Comparison of ENCODE assay signal across 1 cellular context in the genomic region with DNA sequence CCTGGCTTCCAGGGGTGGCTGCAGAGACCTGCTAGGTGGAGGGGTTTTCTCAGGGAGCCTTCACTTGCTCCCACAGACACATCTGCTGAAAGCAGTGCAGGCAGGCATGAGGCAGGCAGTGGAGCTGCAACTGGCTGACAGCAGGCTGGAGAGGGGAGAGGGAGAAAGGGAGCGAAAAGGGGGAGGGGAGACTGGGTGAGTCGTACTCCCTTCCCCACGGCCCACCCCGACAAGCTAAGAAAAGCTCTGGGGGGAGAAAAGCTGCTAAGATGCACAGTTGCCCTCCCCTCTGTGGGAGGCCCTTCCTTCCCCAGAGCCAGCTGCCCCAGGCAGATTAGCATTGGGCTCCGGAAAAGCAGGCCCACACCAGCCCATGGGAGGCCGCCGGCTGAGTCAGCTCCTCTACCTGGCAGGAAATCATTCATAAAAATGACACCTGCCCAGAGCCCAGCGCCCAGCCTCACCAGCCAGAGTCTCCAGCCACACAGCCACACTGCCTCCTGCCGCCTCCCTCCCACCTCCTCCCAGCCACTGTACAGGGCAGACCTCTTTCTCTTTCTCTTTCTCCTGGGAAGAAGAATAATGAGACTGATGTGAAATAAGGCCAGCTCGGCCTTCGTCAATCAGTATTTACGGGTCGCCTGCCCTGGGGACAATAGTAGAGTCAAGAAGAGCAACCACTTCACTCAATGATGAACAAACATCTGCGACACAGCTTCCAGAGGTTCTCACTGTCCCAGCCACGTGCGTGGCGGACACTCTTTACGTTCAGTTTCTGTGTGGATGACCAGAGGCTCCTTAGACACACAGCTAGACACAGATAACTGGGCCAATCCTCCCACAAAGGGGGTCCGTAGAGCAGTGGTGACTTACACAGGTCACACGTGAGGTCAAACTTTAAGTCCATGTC.
TF ChIP-seq lines count a peak whose summit lies in the region.

No MANE protein-coding gene starts in this region.

TF ChIP-seq in GM12878, 131 proteins besides CTCF, POLR2A, EP300 and RAD21 (continued from another document):
- no peak for TF ChIP-seq BCL11A (IDR thresholded peaks at IDR 0.05; ENCODE audit: low read depth, low read length)
- TF ChIP-seq, protein P1, sequence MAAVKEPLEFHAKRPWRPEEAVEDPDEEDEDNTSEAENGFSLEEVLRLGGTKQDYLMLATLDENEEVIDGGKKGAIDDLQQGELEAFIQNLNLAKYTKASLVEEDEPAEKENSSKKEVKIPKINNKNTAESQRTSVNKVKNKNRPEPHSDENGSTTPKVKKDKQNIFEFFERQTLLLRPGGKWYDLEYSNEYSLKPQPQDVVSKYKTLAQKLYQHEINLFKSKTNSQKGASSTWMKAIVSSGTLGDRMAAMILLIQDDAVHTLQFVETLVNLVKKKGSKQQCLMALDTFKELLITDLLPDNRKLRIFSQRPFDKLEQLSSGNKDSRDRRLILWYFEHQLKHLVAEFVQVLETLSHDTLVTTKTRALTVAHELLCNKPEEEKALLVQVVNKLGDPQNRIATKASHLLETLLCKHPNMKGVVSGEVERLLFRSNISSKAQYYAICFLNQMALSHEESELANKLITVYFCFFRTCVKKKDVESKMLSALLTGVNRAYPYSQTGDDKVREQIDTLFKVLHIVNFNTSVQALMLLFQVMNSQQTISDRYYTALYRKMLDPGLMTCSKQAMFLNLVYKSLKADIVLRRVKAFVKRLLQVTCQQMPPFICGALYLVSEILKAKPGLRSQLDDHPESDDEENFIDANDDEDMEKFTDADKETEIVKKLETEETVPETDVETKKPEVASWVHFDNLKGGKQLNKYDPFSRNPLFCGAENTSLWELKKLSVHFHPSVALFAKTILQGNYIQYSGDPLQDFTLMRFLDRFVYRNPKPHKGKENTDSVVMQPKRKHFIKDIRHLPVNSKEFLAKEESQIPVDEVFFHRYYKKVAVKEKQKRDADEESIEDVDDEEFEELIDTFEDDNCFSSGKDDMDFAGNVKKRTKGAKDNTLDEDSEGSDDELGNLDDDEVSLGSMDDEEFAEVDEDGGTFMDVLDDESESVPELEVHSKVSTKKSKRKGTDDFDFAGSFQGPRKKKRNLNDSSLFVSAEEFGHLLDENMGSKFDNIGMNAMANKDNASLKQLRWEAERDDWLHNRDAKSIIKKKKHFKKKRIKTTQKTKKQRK (IDR thresholded peaks at IDR 0.05; ENCODE audit: low read depth, low read length): no peak
- TF ChIP-seq, protein P2, sequence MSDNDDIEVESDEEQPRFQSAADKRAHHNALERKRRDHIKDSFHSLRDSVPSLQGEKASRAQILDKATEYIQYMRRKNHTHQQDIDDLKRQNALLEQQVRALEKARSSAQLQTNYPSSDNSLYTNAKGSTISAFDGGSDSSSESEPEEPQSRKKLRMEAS (IDR thresholded peaks at IDR 0.05; ENCODE audit: low read depth, low read length): no peak
- no peak for TF ChIP-seq EZH2 (IDR thresholded peaks at IDR 0.05; ENCODE audit: borderline replicate concordance, control insufficient read depth, low read depth, low read length)
- no peak for TF ChIP-seq SIN3A (IDR thresholded peaks at IDR 0.05; ENCODE audit: low read depth, low read length)
